33 cellular contexts compared by ENCODE assay signal in genomic region chr5:953535-954449, GRCh38. TPM values are rescaled to one million over a fixed set of nuclear protein-coding genes. Genes with fewer than 3 reads are reported as not detected.
DNase-seq lines count a peak whose midpoint lies in the region; ATAC-seq, FAIRE-seq and TF ChIP-seq lines count a peak whose summit lies in the region.
"Had no signal": no experiment of that assay in that cellular context is flagged by ENCODE, and none has a peak within 500 bp of the region (broad histone marks: within the 10 kb centered on the region; RNA-seq: fewer than 3 reads in every experiment).

No MANE protein-coding gene starts in this region.

- H3K79me2 ChIP-seq in neural progenitor cell (ENCODE audit: low read depth): no peaks in the 10 kb centered on the region

- no peak overlapping the region for H3K4me2 ChIP-seq in A549
- peak overlapping the region in 7 of 11 experiments; percentile 0 to 47 (median 26); a peak in 12 of 22 replicates for H3K4me2 ChIP-seq in BLaER1 treated with 17β-estradiol and CSF1 and Interleukin-3, amounts not matched to agents 10 nM and 100 nM
- H3K4me2 ChIP-seq in neural progenitor cell: no peak overlapping the region

- H3K36me3 Mint-ChIP-seq in neural progenitor cell: no peaks in the 10 kb centered on the region
- no peaks in the 10 kb centered on the region for H3K36me3 Mint-ChIP-seq in activated CD4-positive, alpha-beta memory T cell treated with anti-CD3 and anti-CD28 coated beads, Interleukin-2, amount 10 ng/mL, durations not matched to agents 7 days and 5 days (ENCODE audit: low read depth)
- H3K36me3 Mint-ChIP-seq: activated naive CD8-positive, alpha-beta T cell treated with anti-CD3 and anti-CD28 coated beads, Interleukin-2, amount 10 ng/mL, durations not matched to agents 7 days and 5 days had no signal

- peaks cover 0 to 66% (median 9%) of the 10 kb centered on the region in 11 experiments; a peak in 13 of 22 replicates for H4K20me1 ChIP-seq in BLaER1 treated with 17β-estradiol and CSF1 and Interleukin-3, amounts not matched to agents 10 nM and 100 nM
- H4K20me1 ChIP-seq in neural progenitor cell (ENCODE audit: low read depth): no peaks in the 10 kb centered on the region

- no peak for TF ChIP-seq RAD21 in A549 (conservative IDR thresholded peaks at IDR 0.05 in 1 of 2, IDR thresholded peaks at IDR 0.05 in 1 of 2)

- H3K27ac ChIP-seq in A549 (peak overlapping the region in 1 of 2 experiments; percentile 57; a peak in 2 of 6 replicates), neural progenitor cell (no peak overlapping the region), prostate gland (no peak overlapping the region)
- H3K27ac ChIP-seq in BLaER1 treated with 17β-estradiol and CSF1 and Interleukin-3, amounts not matched to agents 10 nM and 100 nM: no peak overlapping the region
- H3K27ac ChIP-seq: ascending aorta, C4-2B, transverse colon, VCaP had no signal

- 0 out of 6 replicates have a peak, but pooled peaks of 1 of the 2 experiments have one; percentile 7 for ATAC-seq in A549
- ATAC-seq: effector memory CD8-positive, alpha-beta T cell; sciatic nerve had no signal

- no peak overlapping the region for H2AFZ ChIP-seq in neural progenitor cell (replicated peaks)

- POLR2A ChIA-PET in A549 (lab: Yijun Ruan, JAX): no interaction called here
- POLR2A ChIA-PET in activated CD4-positive, alpha-beta memory T cell treated with anti-CD3 and anti-CD28 coated beads, Interleukin-2, amount 10 ng/mL, durations not matched to agents 7 days and 5 days (lab: Charles Lee): no interaction called here

- TF ChIP-seq POLR2A in A549 (IDR thresholded peaks at IDR 0.05; ENCODE audit: low read length) (no peak), prostate gland (IDR thresholded peaks at IDR 0.05) (no peak)

- peaks cover 14% of the 10 kb centered on the region for H3K9me3 Mint-ChIP-seq in neural progenitor cell
- H3K9me3 Mint-ChIP-seq in activated CD4-positive, alpha-beta memory T cell treated with anti-CD3 and anti-CD28 coated beads, Interleukin-2, amount 10 ng/mL, durations not matched to agents 7 days and 5 days: no peaks in the 10 kb centered on the region
- H3K9me3 Mint-ChIP-seq: activated naive CD8-positive, alpha-beta T cell treated with anti-CD3 and anti-CD28 coated beads, Interleukin-2, amount 10 ng/mL, durations not matched to agents 7 days and 5 days; effector memory CD8-positive, alpha-beta T cell had no signal

- H3K4me3 Mint-ChIP-seq in neural progenitor cell: no peak overlapping the region
- H3K4me3 Mint-ChIP-seq in activated CD4-positive, alpha-beta memory T cell treated with anti-CD3 and anti-CD28 coated beads, Interleukin-2, amount 10 ng/mL, durations not matched to agents 7 days and 5 days: no peak overlapping the region
- H3K4me3 Mint-ChIP-seq: activated naive CD8-positive, alpha-beta T cell treated with anti-CD3 and anti-CD28 coated beads, Interleukin-2, amount 10 ng/mL, durations not matched to agents 7 days and 5 days; effector memory CD8-positive, alpha-beta T cell had no signal

- H3K4me1 ChIP-seq in A549 (peaks cover 45% of the 10 kb centered on the region), neural progenitor cell (no peaks in the 10 kb centered on the region), prostate gland (replicated peaks) (no peaks in the 10 kb centered on the region)
- H3K4me1 ChIP-seq in BLaER1 treated with 17β-estradiol and CSF1 and Interleukin-3, amounts not matched to agents 10 nM and 100 nM: peaks cover 11 to 48% (median 43%) of the 10 kb centered on the region in 10 experiments; a peak in 19 of 20 replicates

- H3K27ac Mint-ChIP-seq in neural progenitor cell: peak overlapping the region; percentile 54
- no peak overlapping the region for H3K27ac Mint-ChIP-seq in activated CD4-positive, alpha-beta memory T cell treated with anti-CD3 and anti-CD28 coated beads, Interleukin-2, amount 10 ng/mL, durations not matched to agents 7 days and 5 days
- H3K27ac Mint-ChIP-seq: activated naive CD8-positive, alpha-beta T cell treated with anti-CD3 and anti-CD28 coated beads, Interleukin-2, amount 10 ng/mL, durations not matched to agents 7 days and 5 days; effector memory CD8-positive, alpha-beta T cell had no signal

- H3K27me3 ChIP-seq in BLaER1 treated with 17β-estradiol and CSF1 and Interleukin-3, amounts not matched to agents 10 nM and 100 nM: peaks cover 88 to 100% (median 100%) of the 10 kb centered on the region in 11 experiments
- H3K27me3 ChIP-seq in neural progenitor cell (no peaks in the 10 kb centered on the region), prostate gland (replicated peaks; ENCODE audit: insufficient read depth) (peaks cover 2% of the 10 kb centered on the region)
- H3K27me3 ChIP-seq: ascending aorta, cardiac muscle cell had no signal

- H3K27me3 Mint-ChIP-seq in neural progenitor cell (ENCODE audit: insufficient read depth, low read depth): peaks cover 17% of the 10 kb centered on the region
- H3K27me3 Mint-ChIP-seq in activated CD4-positive, alpha-beta memory T cell treated with anti-CD3 and anti-CD28 coated beads, Interleukin-2, amount 10 ng/mL, durations not matched to agents 7 days and 5 days: peaks cover 38% of the 10 kb centered on the region

- intact Hi-C loops in prostate gland (cut with DNase I): no loop called here

- H3K9me3 ChIP-seq in A549 (peaks cover 6% of the 10 kb centered on the region; the same call in 1 of the 3 replicates), neural progenitor cell (ENCODE audit: low read depth) (no peaks in the 10 kb centered on the region), prostate gland (no peaks in the 10 kb centered on the region)
- H3K9me3 ChIP-seq in BLaER1 treated with 17β-estradiol and CSF1 and Interleukin-3, amounts not matched to agents 10 nM and 100 nM (replicated peaks in 1 of 11): peaks cover 13 to 20% (median 18%) of the 10 kb centered on the region in 11 experiments
- H3K9me3 ChIP-seq: ascending aorta, Caco-2, transverse colon had no signal

- 86% methylated on average over 19 of the region's 24 CpGs for WGBS in A549 (ENCODE audit: missing lambda C conversion rate)
- WGBS in prostate gland: 85% methylated on average over 24 of the region's 24 CpGs

- CTCF ChIA-PET in A549 (lab: Yijun Ruan, JAX): interaction anchor here (0.6 to 1.8 kb wide), 7 partner anchors 30 to 215 kb away, joined by 3 to 7 read pairs (median 4); no protein-coding TSS in a partner anchor
- CTCF ChIA-PET in activated CD4-positive, alpha-beta memory T cell treated with anti-CD3 and anti-CD28 coated beads, Interleukin-2, amount 10 ng/mL, durations not matched to agents 7 days and 5 days (lab: Charles Lee): no interaction called here

- TF ChIP-seq CTCF in A549 (IDR thresholded peaks at IDR 0.05) (no peak), neural progenitor cell (IDR thresholded peaks at IDR 0.05) (no peak), prostate gland (IDR thresholded peaks at IDR 0.05) (no peak)

- no peaks in the 10 kb centered on the region for H3F3A ChIP-seq in neural progenitor cell (ENCODE audit: low read depth)

- no peak for FAIRE-seq in A549 (lab: Jason Lieb, UNC)
- FAIRE-seq: islet of Langerhans, RCC 7860 had no signal

- no peak overlapping the region for H3K4me3 ChIP-seq in A549
- no peak overlapping the region for H3K4me3 ChIP-seq in BLaER1 treated with 17β-estradiol and CSF1 and Interleukin-3, amounts not matched to agents 10 nM and 100 nM
- H3K4me3 ChIP-seq in neural progenitor cell: no peak overlapping the region
- H3K4me3 ChIP-seq in prostate gland: no peak overlapping the region
- H3K4me3 ChIP-seq: ascending aorta, cardiac muscle cell, transverse colon had no signal

- TF ChIP-seq EP300 in A549 (IDR thresholded peaks at IDR 0.05): no peak

- H3K4me1 Mint-ChIP-seq in neural progenitor cell: peaks cover 20% of the 10 kb centered on the region
- peaks cover 30% of the 10 kb centered on the region for H3K4me1 Mint-ChIP-seq in activated CD4-positive, alpha-beta memory T cell treated with anti-CD3 and anti-CD28 coated beads, Interleukin-2, amount 10 ng/mL, durations not matched to agents 7 days and 5 days

- DNase-seq in A549 (ENCODE audit: low read depth in 1 of 2, low spot score in 1 of 2) (peak in 1 of 2 experiments; percentile 42), ecto neural progenitor cell (ENCODE audit: low spot score) (peak; percentile 39), neural progenitor cell (ENCODE audit: low spot score) (no peak), prostate gland (ENCODE audit: low spot score) (no peak), 8988T (no peak)
- no peak for DNase-seq in activated CD4-positive, alpha-beta memory T cell treated with anti-CD3 and anti-CD28 coated beads, Interleukin-2, amount 10 ng/mL, durations not matched to agents 7 days and 5 days
- DNase-seq: activated CD4-positive, alpha-beta T cell treated with anti-CD3 and anti-CD28 coated beads for 4 hours; activated CD8-positive, alpha-beta memory T cell treated with anti-CD3 and anti-CD28 coated beads for 24 hours; activated gamma-delta T cell treated with Interleukin-2 at 50 U/mL for 16 hours; activated naive CD8-positive, alpha-beta T cell treated with anti-CD3 and anti-CD28 coated beads, Interleukin-2, amount 10 ng/mL, durations not matched to agents 7 days and 5 days; activated T-cell treated with anti-CD3 and anti-CD28 coated beads, Interleukin-2, amount 50 U/mL, for 1 hour; Caco-2; cortex of kidney; effector memory CD8-positive, alpha-beta T cell; NCI-H1436; NCI-H2081 treated with DMSO at 0.1 percent for 48 hours; NCI-H226; NCI-H748 treated with DMSO at 0.1 percent for 48 hours; posterior cingulate gyrus; stimulated activated CD4-positive, alpha-beta T cell treated with anti-CD3 and anti-CD28 coated beads, Interleukin-4, amount 100 ng/mL, for 4 hours; T1000; transverse colon had no signal

- no peak overlapping the region for H3K9ac ChIP-seq in BLaER1 treated with 17β-estradiol and CSF1 and Interleukin-3, amounts not matched to agents 10 nM and 100 nM
- no peak overlapping the region for H3K9ac ChIP-seq in neural progenitor cell

- H3K36me3 ChIP-seq in BLaER1 treated with 17β-estradiol and CSF1 and Interleukin-3, amounts not matched to agents 10 nM and 100 nM: no peaks in the 10 kb centered on the region
- H3K36me3 ChIP-seq in neural progenitor cell (no peaks in the 10 kb centered on the region), prostate gland (no peaks in the 10 kb centered on the region)
- H3K36me3 ChIP-seq: ascending aorta, cardiac muscle cell, transverse colon had no signal

TF ChIP-seq in A549, 52 proteins besides CTCF, POLR2A, EP300 and RAD21 (continues in another document):
- TF ChIP-seq EHMT2 (IDR thresholded peaks at IDR 0.05; ENCODE audit: low read depth) (no peak), NPAS2 (CRISPR knock-in tag; IDR thresholded peaks at IDR 0.05; ENCODE audit: borderline replicate concordance) (no peak), MAFK (IDR thresholded peaks at IDR 0.05; ENCODE audit: partially characterized antibody) (peak; percentile 24)

RNA-seq across cellular contexts. Expression of gene NKD2, which starts 54.8 kb away (rescaled TPM):
- polyA plus RNA-seq in A549 (2011; rRNA removed): 1.2 and 1.8 TPM in 2 replicates
- polyA plus RNA-seq in A549 (2012; cell fraction: cytosol; rRNA removed): 4.3 and 5.6 TPM in 2 replicates
- polyA plus RNA-seq in A549 (2012; cell fraction: nucleus; rRNA removed): 17.3 and 32.0 TPM in 2 replicates
- polyA plus RNA-seq in A549 (2017; fragmentation: RNase III; extraction: RNeasy Plus Mini Kit Qiagen cat#74134 plus additional on column Dnase treatment): 4.2 to 5.3 TPM (median 4.4 TPM) in 3 replicates
- 2.8 and 5.3 TPM in 2 replicates for polyA minus RNA-seq in A549 (2011; rRNA and poly(A)+ RNA removed)
- 1.3 and 3.2 TPM in 2 replicates for total RNA-seq in neural progenitor cell (ENCODE audit: low replicate concordance)
- 10 to 100 TPM in 1 of 2 donors, 1 to 10 TPM in 1; 2.9 to 22.1 TPM for total RNA-seq in prostate gland
- total RNA-seq in activated CD4-positive, alpha-beta memory T cell treated with anti-CD3 and anti-CD28 coated beads, Interleukin-2, amount 10 ng/mL, durations not matched to agents 7 days and 5 days: 1 to 10 TPM; 3.6 to 3.7 TPM
- total RNA-seq: epithelial cell of proximal tubule, LHCN-M2, mononuclear cell had no signal

Comparison
In these comparisons a context has a peak if more than half of its experiments do, and no peak if none do; other contexts are left out.
1. H3K4me2 ChIP-seq: peak in BLaER1 treated with 17β-estradiol and CSF1 and Interleukin-3, amounts not matched to agents 10 nM and 100 nM (7 of 11); none in A549 (single experiment) and neural progenitor cell (single experiment).